ENCODE assay signal across 1 cellular context in the genomic region with DNA sequence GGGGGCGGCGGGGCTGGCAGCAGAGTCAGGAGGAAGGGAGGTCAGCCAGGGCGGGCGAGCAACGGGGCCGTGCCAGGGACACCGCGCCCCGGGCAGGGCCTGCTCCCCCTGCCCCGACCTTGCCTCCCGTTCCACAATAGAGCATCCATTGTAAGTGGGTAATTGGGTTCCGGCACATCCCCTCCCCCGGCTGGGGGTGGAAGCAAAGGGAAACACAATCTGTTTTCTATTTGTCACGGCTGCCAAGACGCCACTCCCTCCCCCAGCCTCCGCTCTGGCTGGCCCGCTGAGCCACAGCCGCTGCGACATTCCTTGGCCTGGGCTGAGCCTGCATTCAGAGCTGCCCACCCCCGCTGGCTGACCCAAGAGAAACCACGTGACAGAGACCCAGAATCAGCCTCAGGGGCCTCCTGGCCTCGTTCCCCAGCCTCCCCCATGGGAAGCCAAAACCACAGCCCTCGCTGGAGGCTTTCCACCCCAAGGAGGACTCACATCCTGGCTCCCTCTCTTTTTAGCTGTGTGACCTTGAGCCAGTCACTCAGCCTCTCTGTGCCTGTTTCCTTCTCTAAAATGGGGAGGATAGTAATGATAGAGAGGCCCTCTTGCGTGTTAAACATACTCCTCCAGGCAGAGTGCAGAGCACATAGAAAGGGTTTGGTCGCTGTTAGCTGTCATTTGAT.
TF ChIP-seq lines count a peak whose summit lies in the region.

No MANE protein-coding gene starts in this region.

TF ChIP-seq in K562, 482 proteins besides CTCF, POLR2A, EP300 and RAD21 (continued from another document and continues in another):
- TF ChIP-seq, protein P1, sequence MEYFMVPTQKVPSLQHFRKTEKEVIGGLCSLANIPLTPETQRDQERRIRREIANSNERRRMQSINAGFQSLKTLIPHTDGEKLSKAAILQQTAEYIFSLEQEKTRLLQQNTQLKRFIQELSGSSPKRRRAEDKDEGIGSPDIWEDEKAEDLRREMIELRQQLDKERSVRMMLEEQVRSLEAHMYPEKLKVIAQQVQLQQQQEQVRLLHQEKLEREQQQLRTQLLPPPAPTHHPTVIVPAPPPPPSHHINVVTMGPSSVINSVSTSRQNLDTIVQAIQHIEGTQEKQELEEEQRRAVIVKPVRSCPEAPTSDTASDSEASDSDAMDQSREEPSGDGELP (CRISPR knock-in tag; IDR thresholded peaks at IDR 0.05; ENCODE audit: borderline replicate concordance), result peak; percentile 57; the same call in 1 of the 2 replicates
- TF ChIP-seq NFE2 (IDR thresholded peaks at IDR 0.05; ENCODE audit: low read depth) (no peak), ZNF232 (CRISPR knock-in tag; IDR thresholded peaks at IDR 0.05) (no peak), ZNF445 (CRISPR knock-in tag; IDR thresholded peaks at IDR 0.05; ENCODE audit: low read depth) (no peak), YY1 (IDR thresholded peaks at IDR 0.05; ENCODE audit: borderline replicate concordance in 1 of 3, control insufficient read depth in 1 of 3, extremely low read depth in 1 of 3, insufficient read depth in 3 of 3, insufficient read length in 1 of 3, insufficient replicate concordance in 2 of 3, low read depth in 1 of 3, low read length in 2 of 3) (peak in 1 of 3 experiments; percentile 21), ZNF316 (IDR thresholded peaks at IDR 0.05) (no peak), ZC3H11A (IDR thresholded peaks at IDR 0.05; ENCODE audit: low read depth, low read length) (no peak), ELF4 (CRISPR knock-in tag; IDR thresholded peaks at IDR 0.05) (no peak), HIVEP1 (CRISPR knock-in tag; IDR thresholded peaks at IDR 0.05) (no peak), HMGN3 (IDR thresholded peaks at IDR 0.05; ENCODE audit: borderline replicate concordance, extremely low read depth, insufficient read length, low read depth, low read length) (no peak), GTF2A2 (tag; IDR thresholded peaks at IDR 0.05) (no peak), RNF2 (IDR thresholded peaks at IDR 0.05) (peak; percentile 38; the same call in 1 of the 2 replicates), SNIP1 (IDR thresholded peaks at IDR 0.05; ENCODE audit: low read depth) (no peak), ZNF764 (CRISPR knock-in tag; IDR thresholded peaks at IDR 0.05; ENCODE audit: low read depth) (no peak), RBM14 (IDR thresholded peaks at IDR 0.05; ENCODE audit: borderline replicate concordance, insufficient read depth, low read depth, low read length) (no peak), ZNF274 (IDR thresholded peaks at IDR 0.05; ENCODE audit: borderline replicate concordance, low read depth, low read length) (no peak), ZNF12 (CRISPR knock-in tag; IDR thresholded peaks at IDR 0.05) (no peak), POLR2AphosphoS2 (IDR thresholded peaks at IDR 0.05; ENCODE audit: low read length) (no peak), ELF1 (tag; IDR thresholded peaks at IDR 0.05) (no peak), RCOR1 (IDR thresholded peaks at IDR 0.05; ENCODE audit: borderline replicate concordance in 1 of 2, low read depth in 2 of 2, low read length in 2 of 2) (peak in 1 of 2 experiments; percentile 48; a peak in 2 of 4 replicates), ZNF140 (CRISPR knock-in tag; IDR thresholded peaks at IDR 0.05) (no peak), MYNN (IDR thresholded peaks at IDR 0.05) (0 out of 2 replicates have a peak, but pooled peaks have one; percentile 40), MYNN (CRISPR knock-in tag; IDR thresholded peaks at IDR 0.05) (no peak), MAFK (IDR thresholded peaks at IDR 0.05; ENCODE audit: low read length) (no peak), CBX8 (IDR thresholded peaks at IDR 0.05; ENCODE audit: borderline replicate concordance, extremely low read depth, low read depth, low read length, poor library complexity, severe bottlenecking) (no peak), ZNF253 (CRISPR knock-in tag; conservative IDR thresholded peaks at IDR 0.05) (no peak), CXXC5 (CRISPR knock-in tag; IDR thresholded peaks at IDR 0.05) (peak; percentile 41), NR1H2 (CRISPR knock-in tag; IDR thresholded peaks at IDR 0.05) (no peak), SMAD1 (IDR thresholded peaks at IDR 0.05; ENCODE audit: low read depth, low read length, partially characterized antibody) (no peak), SMC3 (conservative IDR thresholded peaks at IDR 0.05; ENCODE audit: insufficient read depth, low read depth, low read length) (no peak), U2AF1 (optimal IDR thresholded peaks at IDR 0.05; ENCODE audit: low read depth, low read length) (no peak), NRF1 (conservative IDR thresholded peaks at IDR 0.05 in 1 of 2, IDR thresholded peaks at IDR 0.05 in 1 of 2) (no peak; a peak in 2 of 4 replicates), ZNF174 (CRISPR knock-in tag; IDR thresholded peaks at IDR 0.05) (no peak), RBM39 (optimal IDR thresholded peaks at IDR 0.05; ENCODE audit: low read depth, low read length) (no peak)
- TF ChIP-seq, protein P2, sequence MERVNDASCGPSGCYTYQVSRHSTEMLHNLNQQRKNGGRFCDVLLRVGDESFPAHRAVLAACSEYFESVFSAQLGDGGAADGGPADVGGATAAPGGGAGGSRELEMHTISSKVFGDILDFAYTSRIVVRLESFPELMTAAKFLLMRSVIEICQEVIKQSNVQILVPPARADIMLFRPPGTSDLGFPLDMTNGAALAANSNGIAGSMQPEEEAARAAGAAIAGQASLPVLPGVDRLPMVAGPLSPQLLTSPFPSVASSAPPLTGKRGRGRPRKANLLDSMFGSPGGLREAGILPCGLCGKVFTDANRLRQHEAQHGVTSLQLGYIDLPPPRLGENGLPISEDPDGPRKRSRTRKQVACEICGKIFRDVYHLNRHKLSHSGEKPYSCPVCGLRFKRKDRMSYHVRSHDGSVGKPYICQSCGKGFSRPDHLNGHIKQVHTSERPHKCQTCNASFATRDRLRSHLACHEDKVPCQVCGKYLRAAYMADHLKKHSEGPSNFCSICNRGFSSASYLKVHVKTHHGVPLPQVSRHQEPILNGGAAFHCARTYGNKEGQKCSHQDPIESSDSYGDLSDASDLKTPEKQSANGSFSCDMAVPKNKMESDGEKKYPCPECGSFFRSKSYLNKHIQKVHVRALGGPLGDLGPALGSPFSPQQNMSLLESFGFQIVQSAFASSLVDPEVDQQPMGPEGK (CRISPR knock-in tag; IDR thresholded peaks at IDR 0.05; ENCODE audit: borderline replicate concordance), result no peak
- TF ChIP-seq, protein P3, sequence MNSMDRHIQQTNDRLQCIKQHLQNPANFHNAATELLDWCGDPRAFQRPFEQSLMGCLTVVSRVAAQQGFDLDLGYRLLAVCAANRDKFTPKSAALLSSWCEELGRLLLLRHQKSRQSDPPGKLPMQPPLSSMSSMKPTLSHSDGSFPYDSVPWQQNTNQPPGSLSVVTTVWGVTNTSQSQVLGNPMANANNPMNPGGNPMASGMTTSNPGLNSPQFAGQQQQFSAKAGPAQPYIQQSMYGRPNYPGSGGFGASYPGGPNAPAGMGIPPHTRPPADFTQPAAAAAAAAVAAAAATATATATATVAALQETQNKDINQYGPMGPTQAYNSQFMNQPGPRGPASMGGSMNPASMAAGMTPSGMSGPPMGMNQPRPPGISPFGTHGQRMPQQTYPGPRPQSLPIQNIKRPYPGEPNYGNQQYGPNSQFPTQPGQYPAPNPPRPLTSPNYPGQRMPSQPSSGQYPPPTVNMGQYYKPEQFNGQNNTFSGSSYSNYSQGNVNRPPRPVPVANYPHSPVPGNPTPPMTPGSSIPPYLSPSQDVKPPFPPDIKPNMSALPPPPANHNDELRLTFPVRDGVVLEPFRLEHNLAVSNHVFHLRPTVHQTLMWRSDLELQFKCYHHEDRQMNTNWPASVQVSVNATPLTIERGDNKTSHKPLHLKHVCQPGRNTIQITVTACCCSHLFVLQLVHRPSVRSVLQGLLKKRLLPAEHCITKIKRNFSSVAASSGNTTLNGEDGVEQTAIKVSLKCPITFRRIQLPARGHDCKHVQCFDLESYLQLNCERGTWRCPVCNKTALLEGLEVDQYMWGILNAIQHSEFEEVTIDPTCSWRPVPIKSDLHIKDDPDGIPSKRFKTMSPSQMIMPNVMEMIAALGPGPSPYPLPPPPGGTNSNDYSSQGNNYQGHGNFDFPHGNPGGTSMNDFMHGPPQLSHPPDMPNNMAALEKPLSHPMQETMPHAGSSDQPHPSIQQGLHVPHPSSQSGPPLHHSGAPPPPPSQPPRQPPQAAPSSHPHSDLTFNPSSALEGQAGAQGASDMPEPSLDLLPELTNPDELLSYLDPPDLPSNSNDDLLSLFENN (IDR thresholded peaks at IDR 0.05; ENCODE audit: low read depth in 2 of 2, low read length in 2 of 2), result 0 out of 4 replicates have a peak, but pooled peaks of 1 of the 2 experiments have one; percentile 60
- TF ChIP-seq, protein P4, sequence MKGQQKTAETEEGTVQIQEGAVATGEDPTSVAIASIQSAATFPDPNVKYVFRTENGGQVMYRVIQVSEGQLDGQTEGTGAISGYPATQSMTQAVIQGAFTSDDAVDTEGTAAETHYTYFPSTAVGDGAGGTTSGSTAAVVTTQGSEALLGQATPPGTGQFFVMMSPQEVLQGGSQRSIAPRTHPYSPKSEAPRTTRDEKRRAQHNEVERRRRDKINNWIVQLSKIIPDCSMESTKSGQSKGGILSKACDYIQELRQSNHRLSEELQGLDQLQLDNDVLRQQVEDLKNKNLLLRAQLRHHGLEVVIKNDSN (CRISPR knock-in tag; IDR thresholded peaks at IDR 0.05), result peak; percentile 82
- TF ChIP-seq, protein P5, sequence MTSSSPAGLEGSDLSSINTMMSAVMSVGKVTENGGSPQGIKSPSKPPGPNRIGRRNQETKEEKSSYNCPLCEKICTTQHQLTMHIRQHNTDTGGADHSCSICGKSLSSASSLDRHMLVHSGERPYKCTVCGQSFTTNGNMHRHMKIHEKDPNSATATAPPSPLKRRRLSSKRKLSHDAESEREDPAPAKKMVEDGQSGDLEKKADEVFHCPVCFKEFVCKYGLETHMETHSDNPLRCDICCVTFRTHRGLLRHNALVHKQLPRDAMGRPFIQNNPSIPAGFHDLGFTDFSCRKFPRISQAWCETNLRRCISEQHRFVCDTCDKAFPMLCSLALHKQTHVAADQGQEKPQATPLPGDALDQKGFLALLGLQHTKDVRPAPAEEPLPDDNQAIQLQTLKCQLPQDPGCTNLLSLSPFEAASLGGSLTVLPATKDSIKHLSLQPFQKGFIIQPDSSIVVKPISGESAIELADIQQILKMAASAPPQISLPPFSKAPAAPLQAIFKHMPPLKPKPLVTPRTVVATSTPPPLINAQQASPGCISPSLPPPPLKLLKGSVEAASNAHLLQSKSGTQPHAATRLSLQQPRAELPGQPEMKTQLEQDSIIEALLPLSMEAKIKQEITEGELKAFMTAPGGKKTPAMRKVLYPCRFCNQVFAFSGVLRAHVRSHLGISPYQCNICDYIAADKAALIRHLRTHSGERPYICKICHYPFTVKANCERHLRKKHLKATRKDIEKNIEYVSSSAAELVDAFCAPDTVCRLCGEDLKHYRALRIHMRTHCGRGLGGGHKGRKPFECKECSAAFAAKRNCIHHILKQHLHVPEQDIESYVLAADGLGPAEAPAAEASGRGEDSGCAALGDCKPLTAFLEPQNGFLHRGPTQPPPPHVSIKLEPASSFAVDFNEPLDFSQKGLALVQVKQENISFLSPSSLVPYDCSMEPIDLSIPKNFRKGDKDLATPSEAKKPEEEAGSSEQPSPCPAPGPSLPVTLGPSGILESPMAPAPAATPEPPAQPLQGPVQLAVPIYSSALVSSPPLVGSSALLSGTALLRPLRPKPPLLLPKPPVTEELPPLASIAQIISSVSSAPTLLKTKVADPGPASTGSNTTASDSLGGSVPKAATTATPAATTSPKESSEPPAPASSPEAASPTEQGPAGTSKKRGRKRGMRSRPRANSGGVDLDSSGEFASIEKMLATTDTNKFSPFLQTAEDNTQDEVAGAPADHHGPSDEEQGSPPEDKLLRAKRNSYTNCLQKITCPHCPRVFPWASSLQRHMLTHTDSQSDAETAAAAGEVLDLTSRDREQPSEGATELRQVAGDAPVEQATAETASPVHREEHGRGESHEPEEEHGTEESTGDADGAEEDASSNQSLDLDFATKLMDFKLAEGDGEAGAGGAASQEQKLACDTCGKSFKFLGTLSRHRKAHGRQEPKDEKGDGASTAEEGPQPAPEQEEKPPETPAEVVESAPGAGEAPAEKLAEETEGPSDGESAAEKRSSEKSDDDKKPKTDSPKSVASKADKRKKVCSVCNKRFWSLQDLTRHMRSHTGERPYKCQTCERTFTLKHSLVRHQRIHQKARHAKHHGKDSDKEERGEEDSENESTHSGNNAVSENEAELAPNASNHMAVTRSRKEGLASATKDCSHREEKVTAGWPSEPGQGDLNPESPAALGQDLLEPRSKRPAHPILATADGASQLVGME (CRISPR knock-in tag; IDR thresholded peaks at IDR 0.05), result no peak
- TF ChIP-seq, protein P6, sequence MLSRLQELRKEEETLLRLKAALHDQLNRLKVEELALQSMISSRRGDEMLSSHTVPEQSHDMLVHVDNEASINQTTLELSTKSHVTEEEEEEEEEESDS (CRISPR knock-in tag; IDR thresholded peaks at IDR 0.05), result no peak
- TF ChIP-seq, protein P7, sequence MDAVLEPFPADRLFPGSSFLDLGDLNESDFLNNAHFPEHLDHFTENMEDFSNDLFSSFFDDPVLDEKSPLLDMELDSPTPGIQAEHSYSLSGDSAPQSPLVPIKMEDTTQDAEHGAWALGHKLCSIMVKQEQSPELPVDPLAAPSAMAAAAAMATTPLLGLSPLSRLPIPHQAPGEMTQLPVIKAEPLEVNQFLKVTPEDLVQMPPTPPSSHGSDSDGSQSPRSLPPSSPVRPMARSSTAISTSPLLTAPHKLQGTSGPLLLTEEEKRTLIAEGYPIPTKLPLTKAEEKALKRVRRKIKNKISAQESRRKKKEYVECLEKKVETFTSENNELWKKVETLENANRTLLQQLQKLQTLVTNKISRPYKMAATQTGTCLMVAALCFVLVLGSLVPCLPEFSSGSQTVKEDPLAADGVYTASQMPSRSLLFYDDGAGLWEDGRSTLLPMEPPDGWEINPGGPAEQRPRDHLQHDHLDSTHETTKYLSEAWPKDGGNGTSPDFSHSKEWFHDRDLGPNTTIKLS (IDR thresholded peaks at IDR 0.05; ENCODE audit: borderline replicate concordance, low read depth), result no peak
- TF ChIP-seq, protein P8, sequence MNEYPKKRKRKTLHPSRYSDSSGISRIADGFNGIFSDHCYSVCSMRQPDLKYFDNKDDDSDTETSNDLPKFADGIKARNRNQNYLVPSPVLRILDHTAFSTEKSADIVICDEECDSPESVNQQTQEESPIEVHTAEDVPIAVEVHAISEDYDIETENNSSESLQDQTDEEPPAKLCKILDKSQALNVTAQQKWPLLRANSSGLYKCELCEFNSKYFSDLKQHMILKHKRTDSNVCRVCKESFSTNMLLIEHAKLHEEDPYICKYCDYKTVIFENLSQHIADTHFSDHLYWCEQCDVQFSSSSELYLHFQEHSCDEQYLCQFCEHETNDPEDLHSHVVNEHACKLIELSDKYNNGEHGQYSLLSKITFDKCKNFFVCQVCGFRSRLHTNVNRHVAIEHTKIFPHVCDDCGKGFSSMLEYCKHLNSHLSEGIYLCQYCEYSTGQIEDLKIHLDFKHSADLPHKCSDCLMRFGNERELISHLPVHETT (CRISPR knock-in tag; conservative IDR thresholded peaks at IDR 0.05 in 1 of 2, IDR thresholded peaks at IDR 0.05 in 1 of 2), result no peak
- TF ChIP-seq, protein P9, sequence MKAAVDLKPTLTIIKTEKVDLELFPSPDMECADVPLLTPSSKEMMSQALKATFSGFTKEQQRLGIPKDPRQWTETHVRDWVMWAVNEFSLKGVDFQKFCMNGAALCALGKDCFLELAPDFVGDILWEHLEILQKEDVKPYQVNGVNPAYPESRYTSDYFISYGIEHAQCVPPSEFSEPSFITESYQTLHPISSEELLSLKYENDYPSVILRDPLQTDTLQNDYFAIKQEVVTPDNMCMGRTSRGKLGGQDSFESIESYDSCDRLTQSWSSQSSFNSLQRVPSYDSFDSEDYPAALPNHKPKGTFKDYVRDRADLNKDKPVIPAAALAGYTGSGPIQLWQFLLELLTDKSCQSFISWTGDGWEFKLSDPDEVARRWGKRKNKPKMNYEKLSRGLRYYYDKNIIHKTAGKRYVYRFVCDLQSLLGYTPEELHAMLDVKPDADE (conservative IDR thresholded peaks at IDR 0.05; ENCODE audit: control insufficient read depth, low read depth, low read length), result no peak
